8 cellular contexts compared by ENCODE assay signal in the genomic region with DNA sequence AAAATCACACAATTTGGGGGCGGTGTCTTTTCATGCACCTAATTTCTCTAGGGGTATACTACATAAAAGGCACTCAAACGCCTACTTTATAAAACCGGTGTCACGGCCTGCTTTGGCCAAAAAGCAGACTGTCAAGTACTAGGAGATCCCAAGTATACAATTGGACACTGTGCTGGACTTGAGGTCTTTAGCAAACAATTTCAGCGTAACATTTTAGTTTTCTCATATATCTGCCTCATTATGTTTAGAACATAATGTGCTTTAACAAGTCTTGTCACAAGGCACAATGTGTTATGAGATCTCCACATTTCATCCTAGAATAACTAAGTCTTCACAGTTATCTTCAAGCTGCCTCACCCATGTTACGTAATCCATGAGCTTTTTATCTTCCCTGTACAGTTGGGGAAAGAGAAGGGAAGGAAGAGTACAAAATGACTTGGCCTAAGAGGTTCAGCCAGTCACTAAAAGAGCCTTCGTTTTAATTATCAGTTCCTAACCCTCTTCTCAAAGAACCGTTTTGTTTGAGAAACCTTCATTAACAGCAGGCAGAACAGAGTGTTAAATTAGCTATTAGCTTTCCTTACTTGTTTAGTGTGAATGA. TPM values are rescaled to one million over a fixed set of nuclear protein-coding genes. Genes with fewer than 3 reads are reported as not detected.
DNase-seq lines count a peak whose midpoint lies in the region; ATAC-seq, FAIRE-seq and TF ChIP-seq lines count a peak whose summit lies in the region.

No MANE protein-coding gene starts in this region.

- H3K27me3 ChIP-seq in H9 (ENCODE audit: insufficient read depth, low read length), result no peaks in the 10 kb centered on the region

- H3K9me3 Mint-ChIP-seq in H9 (no peaks in the 10 kb centered on the region), T-cell (no peaks in the 10 kb centered on the region)

- peaks cover under 1% of the 10 kb centered on the region for H3K79me1 ChIP-seq in H9 (ENCODE audit: insufficient read depth, low read depth, low read length, poor library complexity, severe bottlenecking)

- H3K4me1 Mint-ChIP-seq in H9 (peaks cover 30 to 36% of the 10 kb centered on the region in 2 experiments), T-cell (peaks cover 54 to 61% (median 57%) of the 10 kb centered on the region in 3 donors)

- no peak overlapping the region for H3K56ac ChIP-seq in H9 (ENCODE audit: insufficient read length, low read depth, low read length)

- H3K18ac ChIP-seq in H9 (ENCODE audit: insufficient read length, low read depth, low read length), result no peak overlapping the region

- H3K9me3 ChIP-seq in A549 (no peaks in the 10 kb centered on the region), H9 (ENCODE audit: control insufficient read depth, low read depth, low read length) (no peaks in the 10 kb centered on the region)

- no peak for TF ChIP-seq POLR2A in A549 (IDR thresholded peaks at IDR 0.05; ENCODE audit: low read length)

- no peak overlapping the region for H2AK5ac ChIP-seq in H9 (ENCODE audit: insufficient read length, low read length)

- H3K27ac ChIP-seq in A549 (no peak overlapping the region; a peak in 1 of 6 replicates), H9 (ENCODE audit: insufficient read length, low read depth, low read length) (no peak overlapping the region)

- H3K14ac ChIP-seq in H9 (ENCODE audit: insufficient read depth, low read length), result no peak overlapping the region

- peaks cover 7% of the 10 kb centered on the region for H3K23me2 ChIP-seq in H9 (ENCODE audit: insufficient read length, low read depth, low read length, poor library complexity, severe bottlenecking)

- no peak overlapping the region for H2AFZ ChIP-seq in H9 (ENCODE audit: low read length)

- H3K79me2 ChIP-seq in H9 (ENCODE audit: insufficient read depth, low read length), result peaks cover 12% of the 10 kb centered on the region; the same call in 1 of the 2 replicates

- WGBS in A549 (ENCODE audit: missing lambda C conversion rate), result 92% methylated on average over 8 of the region's 8 CpGs
- WGBS in H9 (ENCODE audit: extremely low coverage, insufficient read length, low lambda C conversion rate), result no CpG with 5 or more reads among the region's 8 CpGs

- DNase-seq in A549 (ENCODE audit: low read depth in 1 of 2, low spot score in 1 of 2) (no peak), H9 (no peak), T-cell (no peak), foreskin fibroblast (peak in 1 of 2 donors; percentile 62), NCI-H526 (lab: John Stamatoyannopoulos, UW) (no peak), NCI-H2081 treated with DMSO at 0.1 percent for 48 hours (lab: John Stamatoyannopoulos, UW) (no peak)
- no peak for DNase-seq in stimulated activated CD8-positive, alpha-beta memory T cell treated with anti-CD3 and anti-CD28 coated beads, Interleukin-4, amount 100 ng/mL, for 48 hours

- POLR2A ChIA-PET in A549 (lab: Yijun Ruan, JAX) (interaction anchor here (0.6 to 1.0 kb wide), 2 partner anchors 182 to 511 kb away, joined by 3 read pairs; a partner anchor contains a TSS), T-cell (lab: Charles Lee) (interaction anchor here (0.5 to 0.6 kb wide), 2 partner anchors 111 to 309 kb away, joined by 3 to 4 read pairs; a partner anchor contains a TSS)

- TF ChIP-seq RAD21 in A549 (conservative IDR thresholded peaks at IDR 0.05 in 1 of 2, IDR thresholded peaks at IDR 0.05 in 1 of 2), result no peak

- no peak overlapping the region for H2BK5ac ChIP-seq in H9 (ENCODE audit: insufficient read length, low read length)

- H3K9ac ChIP-seq in H9 (ENCODE audit: extremely low read depth, insufficient read length, low read length), result no peak overlapping the region

- peaks cover 3% of the 10 kb centered on the region for H4K20me1 ChIP-seq in H9 (ENCODE audit: control insufficient read depth, insufficient read depth, insufficient read length)

- no peak for TF ChIP-seq EP300 in A549 (IDR thresholded peaks at IDR 0.05)

- ATAC-seq in A549 (no peak), T-cell (replicated peaks in 1 of 4) (no peak), HG03469 (IDR thresholded peaks at IDR 0.05; ENCODE audit: unreplicated experiment) (no peak)

- H3K27ac Mint-ChIP-seq in H9 (no peak overlapping the region), T-cell (no peak overlapping the region)

- H3K4me3 ChIP-seq in A549 (no peak overlapping the region), foreskin fibroblast (ENCODE audit: low read depth in 1 of 2, low read length in 2 of 2) (peak overlapping the region; percentile 69 to 73)

- H2BK20ac ChIP-seq in H9 (ENCODE audit: low read depth, low read length, poor library complexity, severe bottlenecking), result no peak overlapping the region

- H2BK15ac ChIP-seq in H9 (ENCODE audit: low read depth, low read length), result no peak overlapping the region

- peak overlapping the region; percentile 77 to 93 for H3K4me3 Mint-ChIP-seq in H9
- H3K4me3 Mint-ChIP-seq in T-cell, result peak overlapping the region; percentile 5 to 99 (median 63)

- H3K36me3 Mint-ChIP-seq in H9 (ENCODE audit: insufficient read depth in 1 of 3, low read depth in 3 of 3), result peaks cover 0 to 2% (median 0%) of the 10 kb centered on the region in 3 experiments; a peak in 2 of 7 replicates
- peaks cover 1% of the 10 kb centered on the region for H3K36me3 Mint-ChIP-seq in T-cell

- no peak overlapping the region for H4K5ac ChIP-seq in H9 (ENCODE audit: insufficient read length, low read depth, low read length)

- no peak overlapping the region for H4K8ac ChIP-seq in H9 (replicated peaks; ENCODE audit: insufficient read length, low read depth, low read length)

- H3K4me1 ChIP-seq in A549 (peaks cover 19% of the 10 kb centered on the region; the same call in 2 of the 3 replicates), H9 (ENCODE audit: insufficient read depth, low read length) (peaks cover 9% of the 10 kb centered on the region; the same call in 1 of the 2 replicates)

- CTCF ChIA-PET in A549 (lab: Yijun Ruan, JAX) (interaction anchor here (0.9 to 1.2 kb wide), 4 partner anchors 8 to 65 kb away, joined by 3 read pairs; no protein-coding TSS in a partner anchor), T-cell (lab: Charles Lee) (interaction anchor here (0.6 to 1.5 kb wide), 8 partner anchors 14 to 588 kb away, joined by 3 to 4 read pairs (median 3); a partner anchor contains a TSS)

- FAIRE-seq in A549 (lab: Jason Lieb, UNC), result no peak

- no peak overlapping the region for H3K4ac ChIP-seq in H9 (ENCODE audit: low read depth, low read length)

- no peak overlapping the region for H4K91ac ChIP-seq in H9 (ENCODE audit: insufficient read length, low read depth, low read length)

- H3T11ph ChIP-seq in H9 (ENCODE audit: low read length), result no peak overlapping the region

- H3K4me2 ChIP-seq in A549, result peak overlapping the region; percentile 92
- H3K4me2 ChIP-seq in H9 (ENCODE audit: insufficient read depth, insufficient read length, low read length), result peak overlapping the region; percentile 92

- TF ChIP-seq CTCF in A549 (IDR thresholded peaks at IDR 0.05) (no peak), H9 (conservative IDR thresholded peaks at IDR 0.05) (no peak), foreskin fibroblast (IDR thresholded peaks at IDR 0.05; ENCODE audit: low read depth, low read length) (no peak)

- H2BK12ac ChIP-seq in H9 (ENCODE audit: insufficient read length, low read depth, low read length), result no peak overlapping the region

- no peaks in the 10 kb centered on the region for H3K27me3 Mint-ChIP-seq in H9 (ENCODE audit: low read depth)
- no peaks in the 10 kb centered on the region for H3K27me3 Mint-ChIP-seq in T-cell

- no peak overlapping the region for H2BK120ac ChIP-seq in H9 (ENCODE audit: low read depth, low read length, poor library complexity, severe bottlenecking)

- no peak overlapping the region for H3K23ac ChIP-seq in H9 (ENCODE audit: insufficient read length, low read depth, low read length)

TF ChIP-seq in A549, 52 proteins besides CTCF, POLR2A, EP300 and RAD21:
- TF ChIP-seq CEBPB (IDR thresholded peaks at IDR 0.05) (peak in 1 of 2 experiments; percentile 28; a peak in 1 of 4 replicates), SREBF2 (IDR thresholded peaks at IDR 0.05) (no peak)

RNA-seq across cellular contexts. Expression of a gene that starts 1.7 kb away (rescaled TPM):
- polyA plus RNA-seq in A549 (2011; rRNA removed) (14.7 and 20.6 TPM in 2 replicates), A549 (2017; fragmentation: RNase III; extraction: RNeasy Plus Mini Kit Qiagen cat#74134 plus additional on column Dnase treatment) (13.7 to 15.2 TPM (median 14.8 TPM) in 3 replicates)
- 3.0 and 3.1 TPM in 2 replicates for polyA plus RNA-seq in A549 (2012; cell fraction: cytosol; rRNA removed)
- polyA plus RNA-seq in A549 (2012; cell fraction: nucleus; rRNA removed), result 1.7 and 2.4 TPM in 2 replicates
- polyA minus RNA-seq in A549 (2011; rRNA and poly(A)+ RNA removed), result 3.7 and 4.5 TPM in 2 replicates
- total RNA-seq in H9 (2021) (19.0 and 19.6 TPM in 2 replicates), T-cell (10 to 100 TPM in 1 of 5 donors, 1 to 10 TPM in 4; 6.2 to 10.9 (median 7.7) TPM)
